In the genomic region with DNA sequence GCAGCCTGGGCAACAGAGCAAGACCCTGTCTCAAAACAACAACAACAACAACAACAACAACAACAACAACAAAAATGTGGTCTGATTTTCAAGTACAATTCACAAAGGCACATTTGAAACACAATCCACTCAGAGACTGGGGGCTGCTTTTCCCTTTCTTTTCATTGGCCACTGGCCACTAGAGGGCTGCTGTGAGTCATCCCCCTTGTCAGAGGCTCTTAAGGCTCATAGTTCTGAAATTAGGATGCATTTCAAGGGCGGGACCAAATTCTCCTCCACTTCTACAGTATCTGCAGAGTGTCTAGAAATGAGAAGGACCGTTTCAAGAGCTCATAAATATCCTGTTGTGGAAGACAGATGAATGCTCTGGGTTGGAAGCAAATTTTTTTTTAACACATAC, we compare ENCODE assay signal across 9 cellular contexts.
DNase-seq lines count a peak whose midpoint lies in the region; ATAC-seq and TF ChIP-seq lines count a peak whose summit lies in the region.
"Had no signal": no experiment of that assay in that cellular context is flagged by ENCODE, and none has a peak within 500 bp of the region (broad histone marks: within the 10 kb centered on the region; RNA-seq: fewer than 3 reads in every experiment).

No MANE protein-coding gene starts in this region.

- H2BK20ac ChIP-seq in IMR-90 (ENCODE audit: low read depth, low read length), result no peak overlapping the region

- H3K9me3 Mint-ChIP-seq in progenitor cell of endocrine pancreas (ENCODE audit: low read depth), result no peaks in the 10 kb centered on the region
- H3K9me3 Mint-ChIP-seq in stimulated activated memory B cell treated with anti-CD40 and anti-IgM and Interleukin-4, amounts not matched to agents 10 μg/mL and 1 μg/mL and 100 μg/mL, for 72 hours, result peaks cover 3% of the 10 kb centered on the region
- H3K9me3 Mint-ChIP-seq: dendritic cell treated with granulocyte-macrophage colony-stimulating factor and Interleukin-4, amounts not matched to agents 40 ng/mL and 50 ng/mL, for 4 days had no signal

- H3K14ac ChIP-seq in IMR-90 (replicated peaks; ENCODE audit: low read depth, low read length), result no peak overlapping the region

- H4K5ac ChIP-seq in IMR-90 (ENCODE audit: low read depth, low read length), result no peak overlapping the region

- H3K27me3 ChIP-seq in IMR-90 (ENCODE audit: control insufficient read depth, insufficient read depth, low read length) (no peaks in the 10 kb centered on the region), body of pancreas (no peaks in the 10 kb centered on the region)

- no peaks in the 10 kb centered on the region for H3K9me1 ChIP-seq in IMR-90 (ENCODE audit: insufficient read depth, low read length)

- no peaks in the 10 kb centered on the region for H3K36me3 Mint-ChIP-seq in progenitor cell of endocrine pancreas (ENCODE audit: insufficient read depth)
- H3K36me3 Mint-ChIP-seq in stimulated activated memory B cell treated with anti-CD40 and anti-IgM and Interleukin-4, amounts not matched to agents 10 μg/mL and 1 μg/mL and 100 μg/mL, for 72 hours, result no peaks in the 10 kb centered on the region

- no CpG with 5 or more reads among the region's 2 CpGs for WGBS in IMR-90 (ENCODE audit: extremely low coverage in 2 of 2, insufficient read length in 1 of 2), 2 experiments
- 24 to 32% methylated on average over 2 of the region's 2 CpGs for WGBS in body of pancreas, 2 donors

- peaks cover 2% of the 10 kb centered on the region for H3K4me1 Mint-ChIP-seq in progenitor cell of endocrine pancreas (ENCODE audit: low read depth)
- H3K4me1 Mint-ChIP-seq in stimulated activated memory B cell treated with anti-CD40 and anti-IgM and Interleukin-4, amounts not matched to agents 10 μg/mL and 1 μg/mL and 100 μg/mL, for 72 hours, result no peaks in the 10 kb centered on the region

- BruUV-seq in IMR-90 (replicated peaks; lab: Mats Ljungman, UMichigan), result no TSS peak

- no peak overlapping the region for H2BK120ac ChIP-seq in IMR-90 (ENCODE audit: low read depth, low read length)

- no peak overlapping the region for H3K4me2 ChIP-seq in IMR-90 (ENCODE audit: low read depth, low read length)

- H3K36me3 ChIP-seq in IMR-90 (ENCODE audit: control insufficient read depth, insufficient read depth, low read length) (no peaks in the 10 kb centered on the region), body of pancreas (replicated peaks in 1 of 2; ENCODE audit: insufficient read depth in 1 of 2, low read depth in 2 of 2) (no peaks in the 10 kb centered on the region)

- no peak overlapping the region for H3K27ac Mint-ChIP-seq in progenitor cell of endocrine pancreas
- H3K27ac Mint-ChIP-seq in stimulated activated memory B cell treated with anti-CD40 and anti-IgM and Interleukin-4, amounts not matched to agents 10 μg/mL and 1 μg/mL and 100 μg/mL, for 72 hours, result no peak overlapping the region
- H3K27ac Mint-ChIP-seq: dendritic cell treated with granulocyte-macrophage colony-stimulating factor and Interleukin-4, amounts not matched to agents 40 ng/mL and 50 ng/mL, for 4 days had no signal

- ATAC-seq in GM18505 (IDR thresholded peaks at IDR 0.05; ENCODE audit: unreplicated experiment), result peak; percentile 84
- ATAC-seq in IMR-90 (ENCODE audit: low read depth), result peak; percentile 62; the same call in 1 of the 2 replicates
- no peak for ATAC-seq in body of pancreas
- ATAC-seq in stimulated activated memory B cell treated with anti-CD40 and anti-IgM and Interleukin-4, amounts not matched to agents 10 μg/mL and 1 μg/mL and 100 μg/mL, for 72 hours, result no peak
- ATAC-seq in HG03460 (IDR thresholded peaks at IDR 0.05; ENCODE audit: unreplicated experiment), result no peak

- dilution Hi-C loops in IMR-90 (cut with HindIII; ENCODE audit: low sequenced_read_pairs, unreplicated experiment), result no loop called here

- in situ Hi-C loops in IMR-90 (cut with MboI; ENCODE audit: low sequenced_read_pairs), result no loop called here

- H3K27ac ChIP-seq in IMR-90 (ENCODE audit: insufficient read depth, low read length), result no peak overlapping the region
- H3K27ac ChIP-seq in body of pancreas, result no peak overlapping the region

- H3K23ac ChIP-seq in IMR-90 (ENCODE audit: low read depth, low read length), result no peak overlapping the region

- H4K91ac ChIP-seq in IMR-90 (ENCODE audit: insufficient read depth, low read depth, low read length), result no peak overlapping the region

- H4K8ac ChIP-seq in IMR-90 (ENCODE audit: low read depth in 2 of 2, low read length in 2 of 2), result no peak overlapping the region

- no peaks in the 10 kb centered on the region for H4K20me1 ChIP-seq in IMR-90 (ENCODE audit: insufficient read depth, low read length)

- no peaks in the 10 kb centered on the region for H3K79me1 ChIP-seq in IMR-90 (ENCODE audit: low read depth in 1 of 2, low read length in 2 of 2)

- H3K56ac ChIP-seq in IMR-90 (ENCODE audit: extremely low read depth, insufficient read depth, low read length), result no peak overlapping the region

- no peak for DNase-seq in AG04449 (ENCODE audit: low read depth, low spot score)
- DNase-seq in IMR-90, result peak; percentile 27
- peak; percentile 8 to 38 (median 13) for DNase-seq in body of pancreas
- DNase-seq in progenitor cell of endocrine pancreas (ENCODE audit: low spot score, unreplicated experiment), result peak; percentile 10
- DNase-seq in globus pallidus (ENCODE audit: low spot score), result no peak

- H2BK5ac ChIP-seq in IMR-90 (ENCODE audit: low read depth, low read length, poor library complexity, severe bottlenecking), result no peak overlapping the region

- H3K9me3 ChIP-seq in IMR-90 (ENCODE audit: control insufficient read depth, insufficient read depth, low read length) (no peaks in the 10 kb centered on the region), body of pancreas (no peaks in the 10 kb centered on the region)

- H3K4ac ChIP-seq in IMR-90 (ENCODE audit: low read depth, low read length), result no peak overlapping the region

- POLR2A ChIA-PET in AG04449 (lab: Yijun Ruan, JAX), result no interaction called here
- POLR2A ChIA-PET in IMR-90 (lab: Charles Lee; ENCODE audit: unreplicated experiment), result no interaction called here

- TF ChIP-seq POLR2A in GM18505 (IDR thresholded peaks at IDR 0.05; ENCODE audit: borderline replicate concordance, extremely low read depth, insufficient read depth, insufficient read length) (no peak), IMR-90 (IDR thresholded peaks at IDR 0.05; ENCODE audit: low read depth, low read length) (no peak), body of pancreas (IDR thresholded peaks at IDR 0.05) (no peak)

- H3K4me3 Mint-ChIP-seq in progenitor cell of endocrine pancreas (ENCODE audit: low read depth), result no peak overlapping the region
- no peak overlapping the region for H3K4me3 Mint-ChIP-seq in stimulated activated memory B cell treated with anti-CD40 and anti-IgM and Interleukin-4, amounts not matched to agents 10 μg/mL and 1 μg/mL and 100 μg/mL, for 72 hours
- H3K4me3 Mint-ChIP-seq: dendritic cell treated with granulocyte-macrophage colony-stimulating factor and Interleukin-4, amounts not matched to agents 40 ng/mL and 50 ng/mL, for 4 days had no signal

- H3K4me3 ChIP-seq in AG04449 (ENCODE audit: low read depth, low read length) (no peak overlapping the region), IMR-90 (ENCODE audit: insufficient read depth, low read depth, low read length) (no peak overlapping the region), body of pancreas (no peak overlapping the region)

- intact Hi-C loops in IMR-90 (cut with micrococcal nuclease) (no loop called here), body of pancreas (cut with DNase I) (no loop called here)

- H3K27me3 Mint-ChIP-seq in progenitor cell of endocrine pancreas, result no peaks in the 10 kb centered on the region
- H3K27me3 Mint-ChIP-seq in stimulated activated memory B cell treated with anti-CD40 and anti-IgM and Interleukin-4, amounts not matched to agents 10 μg/mL and 1 μg/mL and 100 μg/mL, for 72 hours, result no peaks in the 10 kb centered on the region
- H3K27me3 Mint-ChIP-seq: dendritic cell treated with granulocyte-macrophage colony-stimulating factor and Interleukin-4, amounts not matched to agents 40 ng/mL and 50 ng/mL, for 4 days had no signal

- no peak overlapping the region for H3K18ac ChIP-seq in IMR-90 (ENCODE audit: low read depth, low read length)

- no peak overlapping the region for H3K9ac ChIP-seq in IMR-90 (ENCODE audit: low read depth, low read length)

- H2AFZ ChIP-seq in IMR-90 (replicated peaks; ENCODE audit: low read length, poor library complexity), result no peak overlapping the region

- TF ChIP-seq RAD21 in IMR-90 (IDR thresholded peaks at IDR 0.05; ENCODE audit: low read length), result peak; percentile 50

- H2BK15ac ChIP-seq in IMR-90 (ENCODE audit: low read depth, low read length), result no peak overlapping the region

- no peak overlapping the region for H2AK5ac ChIP-seq in IMR-90 (ENCODE audit: low read depth, low read length)

- no peak overlapping the region for H2AK9ac ChIP-seq in IMR-90 (replicated peaks; ENCODE audit: low read depth, low read length, poor library complexity)

- CTCF ChIA-PET in AG04449 (lab: Yijun Ruan, JAX), result no interaction called here
- CTCF ChIA-PET in IMR-90 (lab: Yijun Ruan, JAX), result no interaction called here

- H3K4me1 ChIP-seq in IMR-90 (ENCODE audit: control insufficient read depth, insufficient read depth, low read length) (no peaks in the 10 kb centered on the region), body of pancreas (no peaks in the 10 kb centered on the region)

- TF ChIP-seq CTCF in AG04449 (IDR thresholded peaks at IDR 0.05; ENCODE audit: insufficient read depth, low read length, missing control alignments) (peak; percentile 35), IMR-90 (conservative IDR thresholded peaks at IDR 0.05; ENCODE audit: low read depth, low read length) (peak; percentile 49), body of pancreas (IDR thresholded peaks at IDR 0.05) (peak; percentile 13 to 48 (median 36)), progenitor cell of endocrine pancreas (IDR thresholded peaks at IDR 0.05; ENCODE audit: unreplicated experiment) (peak; percentile 77)

TF ChIP-seq in IMR-90, 13 proteins besides CTCF, POLR2A, EP300 and RAD21 (continues in another document):
- TF ChIP-seq, protein P1, sequence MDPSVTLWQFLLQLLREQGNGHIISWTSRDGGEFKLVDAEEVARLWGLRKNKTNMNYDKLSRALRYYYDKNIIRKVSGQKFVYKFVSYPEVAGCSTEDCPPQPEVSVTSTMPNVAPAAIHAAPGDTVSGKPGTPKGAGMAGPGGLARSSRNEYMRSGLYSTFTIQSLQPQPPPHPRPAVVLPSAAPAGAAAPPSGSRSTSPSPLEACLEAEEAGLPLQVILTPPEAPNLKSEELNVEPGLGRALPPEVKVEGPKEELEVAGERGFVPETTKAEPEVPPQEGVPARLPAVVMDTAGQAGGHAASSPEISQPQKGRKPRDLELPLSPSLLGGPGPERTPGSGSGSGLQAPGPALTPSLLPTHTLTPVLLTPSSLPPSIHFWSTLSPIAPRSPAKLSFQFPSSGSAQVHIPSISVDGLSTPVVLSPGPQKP (IDR thresholded peaks at IDR 0.05; ENCODE audit: borderline replicate concordance, low read depth, low read length), result no peak
- TF ChIP-seq SMC3 (IDR thresholded peaks at IDR 0.05; ENCODE audit: low read depth, low read length), result peak; percentile 29; the same call in 1 of the 2 replicates

Comparison
In these comparisons a context has a peak if more than half of its experiments do, and no peak if none do; other contexts are left out.
1. DNase-seq: peak in IMR-90 (single experiment), body of pancreas (4 of 4) and progenitor cell of endocrine pancreas (single experiment); none in AG04449 (single experiment) and globus pallidus (single experiment).
2. ATAC-seq: peak in GM18505 (single experiment) and IMR-90 (single experiment); none in body of pancreas (single experiment), stimulated activated memory B cell treated with anti-CD40 and anti-IgM and Interleukin-4, amounts not matched to agents 10 μg/mL and 1 μg/mL and 100 μg/mL, for 72 hours (single experiment) and HG03460 (single experiment).
3. Peak in every context shown above with its lines, with median percentiles within 50 percentile points of each other: CTCF ChIP-seq.